Comparison of ENCODE assay signal across 14 cellular contexts in the genomic region with DNA sequence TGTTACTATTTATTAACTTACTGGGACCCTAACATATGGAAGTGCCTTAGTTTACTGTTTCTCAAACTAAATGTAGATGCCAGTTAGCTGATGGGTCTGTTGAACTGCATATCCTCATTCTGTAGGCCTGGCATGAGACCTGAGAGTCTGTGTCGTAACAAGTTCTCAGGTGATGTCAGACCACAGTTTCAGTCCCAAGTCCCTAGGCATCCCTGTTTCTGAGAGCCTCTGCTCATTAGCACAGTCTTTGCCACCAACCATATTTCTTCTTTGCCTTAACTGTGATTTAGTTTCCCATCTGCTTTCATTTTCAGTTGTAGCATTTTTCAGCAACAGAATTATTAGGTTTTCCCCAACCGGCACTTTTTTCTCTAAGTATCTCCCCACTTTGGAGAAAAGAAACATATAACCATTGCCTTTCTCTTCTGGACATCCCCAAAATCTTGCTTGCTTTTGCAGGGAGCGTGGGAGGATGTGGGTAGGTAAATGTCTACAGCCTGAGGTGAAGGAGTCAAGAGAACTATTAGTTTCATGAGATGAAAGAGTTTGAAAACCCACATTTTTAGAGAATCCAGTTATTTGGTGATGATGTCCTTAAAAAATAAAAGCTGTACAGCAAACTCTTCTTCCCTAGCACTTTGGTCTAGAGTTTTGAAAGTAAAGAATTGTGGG.
DNase-seq lines count a peak whose midpoint lies in the region; ATAC-seq lines count a peak whose summit lies in the region.
"Had no signal": no experiment of that assay in that cellular context is flagged by ENCODE, and none has a peak within 500 bp of the region (broad histone marks: within the 10 kb centered on the region; RNA-seq: fewer than 3 reads in every experiment).

No MANE protein-coding gene starts in this region.

- H2AK5ac ChIP-seq in trophoblast cell (ENCODE audit: low read length), result no peak overlapping the region

- no peak overlapping the region for H3K4me3 ChIP-seq in trophoblast cell (ENCODE audit: low read depth, low read length)
- H3K4me3 ChIP-seq: thoracic aorta had no signal

- no peak overlapping the region for H4K8ac ChIP-seq in trophoblast cell (ENCODE audit: low read depth, low read length)

- no peaks in the 10 kb centered on the region for H3K79me2 ChIP-seq in trophoblast cell (ENCODE audit: control insufficient read depth, insufficient read depth, low read length, poor library complexity)

- no peak overlapping the region for H3K27ac ChIP-seq in trophoblast cell (ENCODE audit: low read depth, low read length)
- H3K27ac ChIP-seq: thoracic aorta had no signal

- peak overlapping the region; percentile 78 for H2BK12ac ChIP-seq in trophoblast cell (ENCODE audit: low read length)

- peaks cover 5 to 9% of the 10 kb centered on the region in 2 experiments for H3K4me1 ChIP-seq in trophoblast cell (ENCODE audit: control insufficient read depth in 1 of 2, insufficient read depth in 2 of 2, low read length in 2 of 2)

- no peak overlapping the region for H2AFZ ChIP-seq in trophoblast cell (ENCODE audit: insufficient read depth, low read length, poor library complexity)

- peak overlapping the region; percentile 36 for H2BK120ac ChIP-seq in trophoblast cell (ENCODE audit: insufficient read depth, low read length, poor library complexity)

- peak overlapping the region; percentile 32 for H4K91ac ChIP-seq in trophoblast cell (ENCODE audit: low read depth, low read length)

- H4K12ac ChIP-seq in trophoblast cell (ENCODE audit: low read depth, low read length), result no peak overlapping the region

- no peak overlapping the region for H3K4me2 ChIP-seq in trophoblast cell (ENCODE audit: low read length)

- WGBS in trophoblast cell (ENCODE audit: extremely low coverage, insufficient coverage, insufficient read length), result no CpG with 5 or more reads among the region's 3 CpGs

- no peaks in the 10 kb centered on the region for H3K27me3 ChIP-seq in trophoblast cell (ENCODE audit: insufficient read depth, low read length)

- H3K23ac ChIP-seq in trophoblast cell (ENCODE audit: low read length), result no peak overlapping the region

- H3K9me3 ChIP-seq in trophoblast cell (ENCODE audit: insufficient read depth, low read depth, low read length), result no peaks in the 10 kb centered on the region
- H3K9me3 ChIP-seq: thoracic aorta had no signal

- DNase-seq in trophoblast cell (no peak), hepatic stellate cell (ENCODE audit: low spot score) (no peak), occipital lobe (lab: John Stamatoyannopoulos, UW) (no peak)
- DNase-seq in activated CD4-positive, CD25-positive, alpha-beta regulatory T cell (lab: John Stamatoyannopoulos, UW), result no peak
- DNase-seq: activated naive CD8-positive, alpha-beta T cell treated with anti-CD3 and anti-CD28 coated beads, Interleukin-2, amount 50 U/mL, for 24 hours; CD4-positive, alpha-beta memory T cell; GF-D8; hypothalamus; MV-4-11; stimulated activated CD4-positive, alpha-beta T cell treated with anti-CD3 and anti-CD28 coated beads, Interleukin-12 subunit alpha, Interleukin-12 subunit beta, amount 100 ng/mL, for 4 hours had no signal

- peak overlapping the region; percentile 11 for H2BK5ac ChIP-seq in trophoblast cell (ENCODE audit: low read depth, low read length, poor library complexity)

- ATAC-seq in GM19035 (IDR thresholded peaks at IDR 0.05; ENCODE audit: unreplicated experiment) (peak; percentile 64), HG02588 (IDR thresholded peaks at IDR 0.05; ENCODE audit: unreplicated experiment) (peak; percentile 66), HG03457 (IDR thresholded peaks at IDR 0.05; ENCODE audit: unreplicated experiment) (peak; percentile 70)
- ATAC-seq: activated naive CD8-positive, alpha-beta T cell treated with anti-CD3 and anti-CD28 coated beads, Interleukin-2, amount 50 U/mL, for 24 hours had no signal

- H3K18ac ChIP-seq in trophoblast cell (ENCODE audit: low read length), result no peak overlapping the region

- no peak overlapping the region for H3K9ac ChIP-seq in trophoblast cell (ENCODE audit: low read length)

- no peak overlapping the region for H3K4ac ChIP-seq in trophoblast cell (ENCODE audit: low read depth, low read length)

- peak overlapping the region; percentile 49 for H3K14ac ChIP-seq in trophoblast cell (ENCODE audit: low read length)

- peaks cover 7% of the 10 kb centered on the region for H3K79me1 ChIP-seq in trophoblast cell (ENCODE audit: low read length)

- no peaks in the 10 kb centered on the region for H3K36me3 ChIP-seq in trophoblast cell (ENCODE audit: control insufficient read depth in 1 of 2, insufficient read depth in 2 of 2, low read length in 2 of 2)
- H3K36me3 ChIP-seq: thoracic aorta had no signal
